In genomic region chr3:51684971-51685751, GRCh38 we compare ENCODE assay signal across 11 cellular contexts. TPM values are rescaled to one million over a fixed set of nuclear protein-coding genes. Genes with fewer than 3 reads are reported as not detected.
DNase-seq lines count a peak whose midpoint lies in the region; ATAC-seq and TF ChIP-seq lines count a peak whose summit lies in the region.
"Had no signal": no experiment of that assay in that cellular context is flagged by ENCODE, and none has a peak within 500 bp of the region (broad histone marks: within the 10 kb centered on the region; RNA-seq: fewer than 3 reads in every experiment).

No MANE protein-coding gene starts in this region.

- WGBS in sigmoid colon, 2 donors, result 53 to 62% methylated on average over 7 of the region's 7 CpGs

- intact Hi-C loops in sigmoid colon (cut with DNase I) (no loop called here), colonic mucosa (cut with DNase I) (loop anchor here (5.0 kb wide), 2 partner anchors 43 to 183 kb away; partner anchors contain the start of gene DCAF1)

- ATAC-seq in effector memory CD8-positive, alpha-beta T cell (replicated peaks), result no peak
- ATAC-seq in GM19455 (IDR thresholded peaks at IDR 0.05; ENCODE audit: unreplicated experiment), result no peak
- ATAC-seq: sciatic nerve had no signal

- H3K9me3 ChIP-seq in sigmoid colon (no peaks in the 10 kb centered on the region), colonic mucosa (no peaks in the 10 kb centered on the region)
- H3K9me3 ChIP-seq: adrenal gland had no signal

- peak overlapping the region in 3 of 4 donors; percentile 2 to 83 (median 56) for H3K4me3 Mint-ChIP-seq in IgD-negative memory B cell
- peak overlapping the region; percentile 73 to 80 for H3K4me3 Mint-ChIP-seq in effector memory CD8-positive, alpha-beta T cell

- peaks cover 4% of the 10 kb centered on the region for H3K36me3 Mint-ChIP-seq in IgD-negative memory B cell
- H3K36me3 Mint-ChIP-seq in effector memory CD8-positive, alpha-beta T cell (ENCODE audit: insufficient read depth), result peaks cover 29% of the 10 kb centered on the region

- no peak for TF ChIP-seq POLR2A in sigmoid colon (IDR thresholded peaks at IDR 0.05)

- H3K27ac Mint-ChIP-seq in IgD-negative memory B cell, result peak overlapping the region; percentile 43 to 98 (median 87)
- peak overlapping the region; percentile 92 to 95 for H3K27ac Mint-ChIP-seq in effector memory CD8-positive, alpha-beta T cell

- H3K4me3 ChIP-seq in sigmoid colon, result no peak overlapping the region
- no peak overlapping the region for H3K4me3 ChIP-seq in colonic mucosa
- H3K4me3 ChIP-seq: adrenal gland had no signal

- peak overlapping the region in 3 of 4 donors; percentile 34 to 73 (median 47) for H3K27ac ChIP-seq in sigmoid colon
- no peak overlapping the region for H3K27ac ChIP-seq in colonic mucosa

- DNase-seq in UCSD-AML1 (lab: John Stamatoyannopoulos, UW; ENCODE audit: unreplicated experiment) (peak; percentile 51), sigmoid colon (no peak), colonic mucosa (no peak)
- no peak for DNase-seq in effector memory CD8-positive, alpha-beta T cell
- DNase-seq in stimulated activated CD8-positive, alpha-beta memory T cell treated with anti-CD3 and anti-CD28 coated beads, Interleukin-4, amount 100 ng/mL, for 48 hours, result no peak
- DNase-seq: adrenal gland, KG1, NCI-H748 treated with DMSO at 0.1 percent for 48 hours had no signal

- H3K27me3 ChIP-seq in sigmoid colon (no peaks in the 10 kb centered on the region), colonic mucosa (no peaks in the 10 kb centered on the region)
- H3K27me3 ChIP-seq: adrenal gland had no signal

- no peaks in the 10 kb centered on the region for H3K27me3 Mint-ChIP-seq in IgD-negative memory B cell
- H3K27me3 Mint-ChIP-seq in effector memory CD8-positive, alpha-beta T cell, result no peaks in the 10 kb centered on the region

- TF ChIP-seq EP300 in sigmoid colon (IDR thresholded peaks at IDR 0.05), result no peak

- TF ChIP-seq CTCF in sigmoid colon (IDR thresholded peaks at IDR 0.05) (no peak), colonic mucosa (IDR thresholded peaks at IDR 0.05) (no peak)

- peaks cover 0 to 31% (median 18%) of the 10 kb centered on the region in 4 donors for H3K4me1 ChIP-seq in sigmoid colon
- H3K4me1 ChIP-seq in colonic mucosa, result peaks cover 18% of the 10 kb centered on the region

- H3K4me1 Mint-ChIP-seq in IgD-negative memory B cell, result peaks cover 37 to 60% (median 59%) of the 10 kb centered on the region in 3 donors
- peaks cover 76 to 82% of the 10 kb centered on the region in 2 donors for H3K4me1 Mint-ChIP-seq in effector memory CD8-positive, alpha-beta T cell (ENCODE audit: low read depth in 2 of 2)

- H3K9ac ChIP-seq in colonic mucosa (ENCODE audit: low read depth in 2 of 2, low read length in 2 of 2), result no peak overlapping the region

- no peaks in the 10 kb centered on the region for H3K9me3 Mint-ChIP-seq in IgD-negative memory B cell
- no peaks in the 10 kb centered on the region for H3K9me3 Mint-ChIP-seq in effector memory CD8-positive, alpha-beta T cell

- H3K36me3 ChIP-seq in sigmoid colon, result peaks cover 7 to 59% (median 25%) of the 10 kb centered on the region in 4 donors
- no peaks in the 10 kb centered on the region for H3K36me3 ChIP-seq in colonic mucosa

RNA-seq across cellular contexts. Expression of gene TEX264, which starts 14.1 kb away (rescaled TPM):
- polyA plus RNA-seq in IgD-negative memory B cell (100 TPM), sigmoid colon (10 to 100 TPM; 23.4 to 79.7 (median 30.7) TPM)
- total RNA-seq in sigmoid colon (10 to 100 TPM; 43.2 to 72.4 (median 70.2) TPM), colonic mucosa (10 to 100 TPM; 54.0 to 92.3 TPM)

RNA-seq across cellular contexts. Expression of gene GRM2, which starts 21.7 kb away (rescaled TPM):
- not detected for polyA plus RNA-seq in IgD-negative memory B cell
- 1 to 10 TPM in 1 of 4 donors, under 1 TPM in 2, not detected in 1; under 0.01 to 1.3 (median 0.14) TPM for total RNA-seq in sigmoid colon
- under 1 TPM in 1 of 3 donors, not detected in 2; 0.13 TPM for polyA plus RNA-seq in sigmoid colon
- under 1 TPM in 1 of 2 donors, not detected in 1; 0.12 TPM for total RNA-seq in colonic mucosa
